In the genomic region with DNA sequence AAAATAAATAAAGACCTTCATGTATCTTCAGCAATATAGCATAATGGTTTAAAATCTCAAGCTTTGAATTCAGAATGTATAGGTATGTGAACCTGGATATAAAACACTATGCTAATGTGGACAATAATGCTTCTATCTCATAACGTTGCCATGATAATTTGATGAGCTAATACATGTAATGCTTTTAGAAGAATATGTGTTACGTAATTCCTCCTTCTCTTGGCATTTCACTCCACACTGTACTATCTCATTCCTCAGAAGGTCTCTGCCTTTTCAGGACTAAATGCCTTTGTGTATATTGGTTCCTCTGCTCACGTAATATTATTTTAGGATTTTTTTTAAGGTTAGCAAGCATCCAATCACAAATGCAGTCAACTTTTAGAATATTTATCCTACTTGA, we compare ENCODE assay signal across 23 cellular contexts.
DNase-seq lines count a peak whose midpoint lies in the region; ATAC-seq and TF ChIP-seq lines count a peak whose summit lies in the region.
"Had no signal": no experiment of that assay in that cellular context is flagged by ENCODE, and none has a peak within 500 bp of the region (broad histone marks: within the 10 kb centered on the region; RNA-seq: fewer than 3 reads in every experiment).

No MANE protein-coding gene starts in this region.

- H4K91ac ChIP-seq in IMR-90 (ENCODE audit: insufficient read depth, low read depth, low read length): no peak overlapping the region

- no peak overlapping the region for H4K8ac ChIP-seq in IMR-90 (ENCODE audit: low read depth in 2 of 2, low read length in 2 of 2)

- CTCF ChIA-PET in IMR-90 (lab: Yijun Ruan, JAX): interaction anchor here (1.4 kb wide), 1 partner anchor 36 kb away, joined by 4 read pairs; no protein-coding TSS in a partner anchor

- no peaks in the 10 kb centered on the region for H4K20me1 ChIP-seq in IMR-90 (ENCODE audit: insufficient read depth, low read length)

- no CpG with 5 or more reads among the region's 3 CpGs for WGBS in IMR-90 (ENCODE audit: extremely low coverage in 2 of 2, insufficient read length in 1 of 2), 2 experiments

- peak; percentile 29; the same call in 1 of the 2 replicates for ATAC-seq in IMR-90 (ENCODE audit: low read depth)
- ATAC-seq: PC-3, Right ventricle myocardium inferior, SK-N-SH treated with all-trans-retinoic acid at 6 μM for 48 hours had no signal

- no peak overlapping the region for H2AK9ac ChIP-seq in IMR-90 (replicated peaks; ENCODE audit: low read depth, low read length, poor library complexity)

- no peaks in the 10 kb centered on the region for H3K4me1 ChIP-seq in IMR-90 (ENCODE audit: control insufficient read depth, insufficient read depth, low read length)
- H3K4me1 ChIP-seq: SJCRH30 had no signal

- H3K27ac ChIP-seq in IMR-90 (ENCODE audit: insufficient read depth, low read length): no peak overlapping the region
- H3K27ac ChIP-seq: C4-2B, KMS-11, SJCRH30 had no signal

- no peak overlapping the region for H3K4me2 ChIP-seq in IMR-90 (ENCODE audit: low read depth, low read length)
- H3K4me2 ChIP-seq: KMS-11 had no signal

- H3K9ac ChIP-seq in IMR-90 (ENCODE audit: low read depth, low read length): no peak overlapping the region
- H3K9ac ChIP-seq: KMS-11 had no signal

- TF ChIP-seq POLR2A in IMR-90 (IDR thresholded peaks at IDR 0.05; ENCODE audit: low read depth, low read length): no peak

- H2AK5ac ChIP-seq in IMR-90 (ENCODE audit: low read depth, low read length): no peak overlapping the region

- H3K9me1 ChIP-seq in IMR-90 (ENCODE audit: insufficient read depth, low read length): no peaks in the 10 kb centered on the region

- H3K23ac ChIP-seq in IMR-90 (ENCODE audit: low read depth, low read length): no peak overlapping the region

- BruUV-seq in IMR-90 (replicated peaks; lab: Mats Ljungman, UMichigan): no TSS peak

- no peak for TF ChIP-seq RAD21 in IMR-90 (IDR thresholded peaks at IDR 0.05; ENCODE audit: low read length)

- TF ChIP-seq CTCF in AG10803 (conservative IDR thresholded peaks at IDR 0.05; ENCODE audit: low read length) (no peak), IMR-90 (conservative IDR thresholded peaks at IDR 0.05; ENCODE audit: low read depth, low read length) (no peak), cardiac fibroblast (IDR thresholded peaks at IDR 0.05; ENCODE audit: low read depth, low read length) (no peak)

- H3K4ac ChIP-seq in IMR-90 (ENCODE audit: low read depth, low read length): no peak overlapping the region

- H3K14ac ChIP-seq in IMR-90 (replicated peaks; ENCODE audit: low read depth, low read length): no peak overlapping the region

- H2BK5ac ChIP-seq in IMR-90 (ENCODE audit: low read depth, low read length, poor library complexity, severe bottlenecking): no peak overlapping the region

- intact Hi-C loops in IMR-90 (cut with micrococcal nuclease): no loop called here

- H3K4me3 ChIP-seq in AG10803 (ENCODE audit: low read length) (no peak overlapping the region), IMR-90 (ENCODE audit: insufficient read depth, low read depth, low read length) (no peak overlapping the region), cardiac fibroblast (replicated peaks in 1 of 2; ENCODE audit: low read depth in 2 of 2, low read length in 2 of 2) (no peak overlapping the region)
- H3K4me3 ChIP-seq: SJCRH30 had no signal

- H3K9me3 ChIP-seq in IMR-90 (ENCODE audit: control insufficient read depth, insufficient read depth, low read length): no peaks in the 10 kb centered on the region
- H3K9me3 ChIP-seq: SJCRH30 had no signal

- H3K27me3 ChIP-seq in IMR-90 (ENCODE audit: control insufficient read depth, insufficient read depth, low read length): no peaks in the 10 kb centered on the region
- H3K27me3 ChIP-seq: SJCRH30 had no signal

- H3K36me3 ChIP-seq in IMR-90 (ENCODE audit: control insufficient read depth, insufficient read depth, low read length): no peaks in the 10 kb centered on the region
- H3K36me3 ChIP-seq: SJCRH30 had no signal

- no peak overlapping the region for H2AFZ ChIP-seq in IMR-90 (replicated peaks; ENCODE audit: low read length, poor library complexity)

- no peak overlapping the region for H2BK120ac ChIP-seq in IMR-90 (ENCODE audit: low read depth, low read length)

- peak; percentile 3 for DNase-seq in AG10803 (ENCODE audit: low read depth)
- peak; percentile 14 for DNase-seq in IMR-90
- DNase-seq in cardiac fibroblast (ENCODE audit: low read depth in 2 of 2): peak; percentile 0 to 2
- peak; percentile 13 for DNase-seq in fibroblast of peridontal ligament (ENCODE audit: extremely low read depth)
- DNase-seq in OCI-M2 (lab: John Stamatoyannopoulos, UW; ENCODE audit: unreplicated experiment): no peak
- DNase-seq in CD1c-positive myeloid dendritic cell (ENCODE audit: extremely low spot score): no peak
- DNase-seq in nucleus accumbens (lab: John Stamatoyannopoulos, UW): no peak
- DNase-seq: Calu3, DMS79 treated with DMSO at 0.1 percent for 48 hours, GF-D8, H7, NCI-H1105 treated with DMSO at 0.1 percent for 48 hours, NCI-H146, NCI-H1930, NCI-H2107, NCI-H524 treated with DMSO at 0.1 percent for 48 hours, NCI-H774, SJCRH30 had no signal

- H3K79me1 ChIP-seq in IMR-90 (ENCODE audit: low read depth in 1 of 2, low read length in 2 of 2): no peaks in the 10 kb centered on the region

- H3K56ac ChIP-seq in IMR-90 (ENCODE audit: extremely low read depth, insufficient read depth, low read length): no peak overlapping the region

- H2BK20ac ChIP-seq in IMR-90 (ENCODE audit: low read depth, low read length): no peak overlapping the region

- POLR2A ChIA-PET in IMR-90 (lab: Charles Lee; ENCODE audit: unreplicated experiment): no interaction called here

- no peak overlapping the region for H3K18ac ChIP-seq in IMR-90 (ENCODE audit: low read depth, low read length)

- dilution Hi-C loops in IMR-90 (cut with HindIII; ENCODE audit: low sequenced_read_pairs, unreplicated experiment): no loop called here

- H2BK15ac ChIP-seq in IMR-90 (ENCODE audit: low read depth, low read length): no peak overlapping the region

- no peak overlapping the region for H4K5ac ChIP-seq in IMR-90 (ENCODE audit: low read depth, low read length)

- in situ Hi-C loops in IMR-90 (cut with MboI; ENCODE audit: low sequenced_read_pairs): no loop called here

TF ChIP-seq in IMR-90, 13 proteins besides CTCF, POLR2A, EP300 and RAD21:
- no peak for TF ChIP-seq NFE2L2 (IDR thresholded peaks at IDR 0.05; ENCODE audit: low read depth, low read length)
- TF ChIP-seq SMC3 (IDR thresholded peaks at IDR 0.05; ENCODE audit: low read depth, low read length): no peak
- peak; percentile 72 for TF ChIP-seq CEBPB (IDR thresholded peaks at IDR 0.05; ENCODE audit: low read depth, low read length)
- TF ChIP-seq MAFK (IDR thresholded peaks at IDR 0.05; ENCODE audit: low read depth, low read length): no peak

Comparison
In these comparisons a context has a peak if more than half of its experiments do, and no peak if none do; other contexts are left out.
1. DNase-seq: peak in AG10803 (single experiment), IMR-90 (single experiment), cardiac fibroblast (2 of 2) and fibroblast of peridontal ligament (single experiment); none in OCI-M2 (single experiment), CD1c-positive myeloid dendritic cell (single experiment) and nucleus accumbens (0 of 56).